In the genomic region with DNA sequence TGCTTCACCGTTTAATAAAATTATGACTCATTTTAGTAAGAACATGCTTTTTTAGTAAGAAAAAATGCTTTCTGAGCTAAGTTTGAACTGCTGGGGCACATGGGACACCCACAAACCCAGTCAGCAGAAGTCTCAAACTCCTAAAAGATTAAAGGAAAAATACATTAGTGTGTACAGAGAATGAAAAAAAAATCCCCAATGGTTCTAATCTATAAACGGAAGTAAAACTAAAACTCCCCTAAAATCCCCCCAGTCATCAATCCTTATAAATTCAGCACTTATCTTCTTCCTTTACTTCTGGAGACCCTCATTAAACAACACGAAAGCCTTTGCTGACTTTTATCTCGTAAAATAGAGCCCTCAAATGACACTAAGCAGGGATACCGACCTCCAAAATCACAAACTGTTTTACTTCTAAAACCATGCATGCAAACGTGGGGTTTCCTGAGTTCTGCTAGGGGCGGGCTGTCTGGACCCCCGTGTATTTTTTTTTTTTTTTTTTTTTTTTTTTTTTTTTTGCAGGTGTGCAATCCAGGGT, we compare ENCODE assay signal across 8 cellular contexts. TPM values are rescaled to one million over a fixed set of nuclear protein-coding genes. Genes with fewer than 3 reads are reported as not detected.
DNase-seq lines count a peak whose midpoint lies in the region; ATAC-seq, FAIRE-seq and TF ChIP-seq lines count a peak whose summit lies in the region.
"Had no signal": no experiment of that assay in that cellular context is flagged by ENCODE, and none has a peak within 500 bp of the region (broad histone marks: within the 10 kb centered on the region; RNA-seq: fewer than 3 reads in every experiment).

No MANE protein-coding gene starts in this region.

- no TSS peak for BruUV-seq in OCI-LY7 (replicated peaks; lab: Mats Ljungman, UMichigan)

- peaks cover 11% of the 10 kb centered on the region for H3K36me3 Mint-ChIP-seq in effector memory CD8-positive, alpha-beta T cell (ENCODE audit: insufficient read depth)

- CTCF ChIA-PET in OCI-LY7 (lab: Charles Lee; ENCODE audit: unreplicated experiment): interaction anchor here (0.7 kb wide), 1 partner anchor 12 kb away, joined by 3 read pairs; no protein-coding TSS in a partner anchor

- H4K20me1 ChIP-seq in OCI-LY7 (ENCODE audit: insufficient read depth, low read length): no peaks in the 10 kb centered on the region

- no peak for TF ChIP-seq CTCF in OCI-LY7 (conservative IDR thresholded peaks at IDR 0.05; ENCODE audit: low read length)

- ATAC-seq in effector memory CD8-positive, alpha-beta T cell (replicated peaks): no peak

- peaks cover 3% of the 10 kb centered on the region; the same call in 1 of the 2 replicates for H3K36me3 ChIP-seq in OCI-LY7 (ENCODE audit: insufficient read depth, low read length)

- peak overlapping the region; percentile 97 for H3K4me3 ChIP-seq in OCI-LY7 (ENCODE audit: low read depth, low read length, poor library complexity, severe bottlenecking)
- H3K4me3 ChIP-seq in skeletal muscle cell (ENCODE audit: low read depth, low read length): peak overlapping the region; percentile 7

- H3K4me2 ChIP-seq in OCI-LY7 (ENCODE audit: low read length): peak overlapping the region; percentile 99

- H3K9me2 ChIP-seq in OCI-LY7 (ENCODE audit: insufficient read depth, low read length): no peaks in the 10 kb centered on the region

- intact Hi-C loops in OCI-LY7 (cut with micrococcal nuclease; ENCODE audit: unreplicated experiment): loop anchor here (5.0 kb wide), 1 partner anchor 168 kb away; no protein-coding TSS in a partner anchor

- peak; percentile 89 for FAIRE-seq in GM12892 (lab: Jason Lieb, UNC)
- FAIRE-seq: keratinocyte had no signal

- no peaks in the 10 kb centered on the region for H3K9me3 ChIP-seq in OCI-LY7 (ENCODE audit: low read length)

- peaks cover 47% of the 10 kb centered on the region for H3K4me1 ChIP-seq in OCI-LY7 (ENCODE audit: insufficient read depth, low read length, poor library complexity, severe bottlenecking)

- H3K27me3 Mint-ChIP-seq in effector memory CD8-positive, alpha-beta T cell: no peaks in the 10 kb centered on the region

- DNase-seq in GM12892 (ENCODE audit: insufficient read length) (no peak), OCI-LY7 (ENCODE audit: low spot score) (no peak), skeletal muscle cell (ENCODE audit: low read depth) (no peak), COR-L47 (lab: John Stamatoyannopoulos, UW) (no peak), G401 (ENCODE audit: low spot score) (no peak)
- no peak for DNase-seq in effector memory CD8-positive, alpha-beta T cell
- DNase-seq in activated CD4-positive, alpha-beta T cell treated with anti-CD3 and anti-CD28 coated beads for 48 hours: no peak

- peaks cover 18 to 26% of the 10 kb centered on the region in 2 donors for H3K4me1 Mint-ChIP-seq in effector memory CD8-positive, alpha-beta T cell (ENCODE audit: low read depth in 2 of 2)

- in situ Hi-C loops in G401 (cut with HindIII; ENCODE audit: low sequenced_read_pairs): no loop called here

- POLR2A ChIA-PET in OCI-LY7 (lab: Charles Lee): interaction anchor here (0.6 to 4.2 kb wide), 8 partner anchors 10 to 232 kb away, joined by 3 to 16 read pairs (median 4); no protein-coding TSS in a partner anchor

- no peaks in the 10 kb centered on the region for H3K9me3 Mint-ChIP-seq in effector memory CD8-positive, alpha-beta T cell

- peak overlapping the region; percentile 7 to 27 for H3K27ac Mint-ChIP-seq in effector memory CD8-positive, alpha-beta T cell

- TF ChIP-seq POLR2A in GM12892 (IDR thresholded peaks at IDR 0.05; ENCODE audit: low read depth, low read length): peak; percentile 54; the same call in 1 of the 2 replicates

- peak overlapping the region; percentile 82 to 90 for H3K4me3 Mint-ChIP-seq in effector memory CD8-positive, alpha-beta T cell

- H3K79me2 ChIP-seq in OCI-LY7 (ENCODE audit: insufficient read depth, low read depth, low read length): peaks cover 30% of the 10 kb centered on the region

- peak overlapping the region; percentile 83 for H3K27ac ChIP-seq in OCI-LY7 (ENCODE audit: low read depth, low read length, poor library complexity, severe bottlenecking)

- peak overlapping the region; percentile 88 for H2AFZ ChIP-seq in OCI-LY7 (ENCODE audit: low read length)

RNA-seq across cellular contexts. Expression of a gene that starts 1.1 kb away (rescaled TPM):
- polyA plus RNA-seq in GM12892 (2012; ENCODE audit: missing spikeins): 34.5 TPM
- total RNA-seq in OCI-LY7 (2014; rRNA removed; shearing (Covaris generic)): 42.9 and 45.1 TPM in 2 replicates
- total RNA-seq in OCI-LY7 (2022): 20.1 and 26.1 TPM in 2 replicates
- not detected in 2 replicates for total RNA-seq in G401 (2014; rRNA removed; shearing (Covaris generic))

Comparison
In these comparisons a context has a peak if more than half of its experiments do, and no peak if none do; other contexts are left out.
1. RNA of a gene that starts 1.1 kb away (total RNA-seq): 20.1 to 45.1 TPM in OCI-LY7; not detected in G401; every median in the first group is over 10 times any median in the second.